8 cellular contexts compared by ENCODE assay signal in the genomic region with DNA sequence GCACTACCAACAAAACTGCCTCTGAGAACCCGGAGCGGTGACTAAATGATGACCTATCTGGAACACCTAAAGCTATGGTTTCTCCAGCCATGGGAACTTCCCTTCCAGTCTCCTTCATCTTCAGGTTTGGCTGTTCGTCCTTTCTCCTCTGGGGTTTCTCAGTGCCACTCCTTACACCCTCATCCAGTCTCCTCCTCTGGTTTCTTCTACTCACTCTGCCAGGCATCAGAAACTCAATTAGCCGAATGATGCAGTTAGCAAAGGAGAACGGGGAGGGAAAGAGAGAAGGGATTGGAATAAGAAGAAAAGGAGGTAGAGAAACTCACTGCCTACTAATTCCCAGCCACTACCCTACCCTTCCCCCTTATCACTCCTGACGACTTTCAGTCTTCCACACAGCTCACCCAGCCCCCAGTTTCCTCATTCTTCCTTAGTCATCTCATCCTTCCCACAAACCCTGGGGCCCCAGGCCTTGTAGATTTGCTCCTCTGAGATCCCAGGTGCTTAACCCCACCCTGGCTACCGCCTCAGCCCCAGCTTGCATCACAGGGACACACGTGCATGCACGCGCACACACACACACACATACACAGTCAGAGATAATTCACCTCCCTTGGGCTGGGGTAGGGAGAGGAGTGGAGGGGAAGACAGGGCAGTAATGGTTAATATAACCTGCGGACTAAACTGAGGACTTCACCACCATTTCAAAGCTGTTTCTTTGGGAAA. TPM values are rescaled to one million over a fixed set of nuclear protein-coding genes. Genes with fewer than 3 reads are reported as not detected.
A peak's percentile ranks its signal among the peaks of the same experiment; 100 is the strongest.
DNase-seq lines count a peak whose midpoint lies in the region; ATAC-seq, FAIRE-seq and TF ChIP-seq lines count a peak whose summit lies in the region.

No MANE protein-coding gene starts in this region.

- no peak overlapping the region for H3K4me3 ChIP-seq in CD8-positive, alpha-beta memory T cell (ENCODE audit: low read length)
- H3K4me3 ChIP-seq in Loucy (ENCODE audit: low read length, poor library complexity, severe bottlenecking) (peak overlapping the region; percentile 17), H1 (ENCODE audit: extremely low read depth in 1 of 4, insufficient read depth in 2 of 4, low read depth in 3 of 4, low read length in 4 of 4) (no peak overlapping the region; a peak in 1 of 8 replicates), muscle layer of colon (ENCODE audit: low read depth in 1 of 2, low read length in 2 of 2) (no peak overlapping the region)

- peak overlapping the region; percentile 93 for H2BK15ac ChIP-seq in H1 (ENCODE audit: low read length)

- no peaks in the 10 kb centered on the region for H3K23me2 ChIP-seq in H1 (ENCODE audit: low read depth, low read length)

- H4K20me1 ChIP-seq in Loucy (ENCODE audit: insufficient read depth, low read length, poor library complexity, severe bottlenecking) (no peaks in the 10 kb centered on the region), H1 (replicated peaks in 1 of 2; ENCODE audit: control insufficient read depth in 1 of 2, insufficient read depth in 2 of 2, low read length in 2 of 2) (no peaks in the 10 kb centered on the region)

- H3K79me2 ChIP-seq in Loucy (ENCODE audit: insufficient read depth, low read length) (no peaks in the 10 kb centered on the region), H1 (ENCODE audit: control insufficient read depth in 1 of 2, insufficient read depth in 2 of 2, low read length in 2 of 2) (peaks cover 0 to 79% of the 10 kb centered on the region in 2 experiments; a peak in 3 of 4 replicates)

- H2BK5ac ChIP-seq in H1 (ENCODE audit: low read depth, low read length), result peak overlapping the region; percentile 96

- peak overlapping the region; percentile 95; the same call in 1 of the 2 replicates for H3K18ac ChIP-seq in H1 (ENCODE audit: extremely low read depth, low read length)

- H2AK5ac ChIP-seq in H1 (ENCODE audit: low read depth, low read length), result peak overlapping the region; percentile 53; the same call in 1 of the 2 replicates

- H3K9me3 ChIP-seq in CD8-positive, alpha-beta memory T cell (ENCODE audit: low read length), result no peaks in the 10 kb centered on the region
- H3K9me3 ChIP-seq in Loucy (ENCODE audit: insufficient read depth, low read depth, low read length) (no peaks in the 10 kb centered on the region), H1 (ENCODE audit: insufficient read depth in 2 of 2, low read depth in 1 of 2, low read length in 1 of 2) (no peaks in the 10 kb centered on the region), muscle layer of colon (ENCODE audit: low read length) (no peaks in the 10 kb centered on the region)

- H3K27ac ChIP-seq in CD8-positive, alpha-beta memory T cell (ENCODE audit: low read depth, low read length), result peak overlapping the region; percentile 58
- H3K27ac ChIP-seq in H1 (ENCODE audit: low read depth, low read length) (no peak overlapping the region; the same call in none of the 2 replicates), muscle layer of colon (ENCODE audit: low read depth, low read length) (peak overlapping the region; percentile 85)

- peak overlapping the region; percentile 89 for H3K4ac ChIP-seq in H1 (replicated peaks; ENCODE audit: insufficient read length, low read depth, low read length)

- H3F3A ChIP-seq in Loucy (ENCODE audit: low read depth), result no peaks in the 10 kb centered on the region

- no peak for TF ChIP-seq RAD21 in H1 (IDR thresholded peaks at IDR 0.05 in 1 of 2, conservative IDR thresholded peaks at IDR 0.05 in 1 of 2; ENCODE audit: low read depth in 2 of 2, low read length in 2 of 2)

- no peak for DNase-seq in CD8-positive, alpha-beta memory T cell
- DNase-seq in H1 (ENCODE audit: low read depth in 1 of 2, low spot score in 2 of 2) (peak; percentile 53 to 54), NCI-H748 (lab: John Stamatoyannopoulos, UW; ENCODE audit: unreplicated experiment) (no peak)
- no peak for DNase-seq in naive thymus-derived CD8-positive, alpha-beta T cell

- peak overlapping the region; percentile 56 for H2BK120ac ChIP-seq in H1 (replicated peaks; ENCODE audit: low read depth, low read length)

- POLR2A ChIA-PET in CD8-positive, alpha-beta memory T cell (lab: Charles Lee), result no interaction called here
- POLR2A ChIA-PET in H1 (lab: Charles Lee; ENCODE audit: partially characterized antibody), result interaction anchor here (0.6 to 7.7 kb wide), 3 partner anchors 9 to 25 kb away, joined by 3 to 89 read pairs (median 3); partner anchors contain the start of genes FGD6 and VEZT
- POLR2A ChIA-PET in naive thymus-derived CD8-positive, alpha-beta T cell (lab: Charles Lee), result no interaction called here

- peak overlapping the region; percentile 74 for H4K5ac ChIP-seq in H1 (ENCODE audit: insufficient read length, low read depth, low read length)

- no peak overlapping the region for H2AFZ ChIP-seq in Loucy (ENCODE audit: low read length)
- no peak overlapping the region for H2AFZ ChIP-seq in H1 (ENCODE audit: low read length)

- peak overlapping the region; percentile 22 for H3K56ac ChIP-seq in H1 (replicated peaks; ENCODE audit: insufficient read length, low read depth, low read length)

- H4K91ac ChIP-seq in H1 (replicated peaks; ENCODE audit: insufficient read length, low read length), result peak overlapping the region; percentile 58

- CTCF ChIA-PET in CD8-positive, alpha-beta memory T cell (lab: Charles Lee), result interaction anchor here (1.8 kb wide), 1 partner anchor 13 kb away, joined by 6 read pairs; the partner anchor contains the start of genes FGD6 and VEZT
- CTCF ChIA-PET in H1 (lab: Charles Lee; ENCODE audit: partially characterized antibody), result interaction anchor here (1.0 to 1.8 kb wide), 4 partner anchors 10 to 87 kb away, joined by 4 to 6 read pairs (median 4); no protein-coding TSS in a partner anchor

- H3K27ac Mint-ChIP-seq in CD8-positive, alpha-beta memory T cell, result peak overlapping the region in 1 of 8 donors; percentile 72
- H3K27ac Mint-ChIP-seq in naive thymus-derived CD8-positive, alpha-beta T cell, result peak overlapping the region in 1 of 10 donors; percentile 6

- no peak for TF ChIP-seq POLR2A in H1 (IDR thresholded peaks at IDR 0.05; ENCODE audit: control extremely low read depth in 1 of 2, low read depth in 2 of 2, low read length in 2 of 2)

- no peaks in the 10 kb centered on the region for H3K9me3 Mint-ChIP-seq in CD8-positive, alpha-beta memory T cell
- no peaks in the 10 kb centered on the region for H3K9me3 Mint-ChIP-seq in naive thymus-derived CD8-positive, alpha-beta T cell

- no peak overlapping the region for H3K4me3 Mint-ChIP-seq in CD8-positive, alpha-beta memory T cell
- peak overlapping the region in 1 of 10 donors; percentile 46 for H3K4me3 Mint-ChIP-seq in naive thymus-derived CD8-positive, alpha-beta T cell

- TF ChIP-seq CTCF in Loucy (conservative IDR thresholded peaks at IDR 0.05; ENCODE audit: low read length), result no peak
- TF ChIP-seq CTCF in H1 (IDR thresholded peaks at IDR 0.05; ENCODE audit: control extremely low read depth in 1 of 3, insufficient read depth in 1 of 3, low read depth in 1 of 3, low read length in 3 of 3), result no peak

- peak overlapping the region; percentile 83 for H3K4me2 ChIP-seq in Loucy (ENCODE audit: low read depth, low read length, poor library complexity, severe bottlenecking)
- H3K4me2 ChIP-seq in H1 (ENCODE audit: insufficient read depth in 1 of 2, low read depth in 2 of 2, low read length in 2 of 2), result peak overlapping the region; percentile 35 to 69; a peak in 3 of 4 replicates

- TF ChIP-seq EP300 in H1 (IDR thresholded peaks at IDR 0.05; ENCODE audit: borderline replicate concordance in 1 of 2, low read depth in 2 of 2, low read length in 2 of 2), result no peak

- peaks cover 1 to 6% of the 10 kb centered on the region in 2 donors for H3K27me3 Mint-ChIP-seq in CD8-positive, alpha-beta memory T cell
- no peaks in the 10 kb centered on the region for H3K27me3 Mint-ChIP-seq in naive thymus-derived CD8-positive, alpha-beta T cell

- no peak overlapping the region for H3K14ac ChIP-seq in H1 (ENCODE audit: insufficient read length)

- no peaks in the 10 kb centered on the region for H3K36me3 ChIP-seq in CD8-positive, alpha-beta memory T cell (ENCODE audit: insufficient read depth, low read length)
- H3K36me3 ChIP-seq in Loucy (ENCODE audit: insufficient read depth, low read length) (no peaks in the 10 kb centered on the region), H1 (ENCODE audit: control insufficient read depth in 2 of 4, insufficient read depth in 4 of 4, low read length in 3 of 4) (no peaks in the 10 kb centered on the region; a peak in 1 of 8 replicates), muscle layer of colon (ENCODE audit: insufficient read depth, low read length) (peaks cover 7% of the 10 kb centered on the region)

- no peak for ATAC-seq in HG03108 (IDR thresholded peaks at IDR 0.05; ENCODE audit: unreplicated experiment)
- ATAC-seq in naive thymus-derived CD8-positive, alpha-beta T cell, result no peak
- no peak for ATAC-seq in GM21576 (IDR thresholded peaks at IDR 0.05; ENCODE audit: unreplicated experiment)

- peaks cover 4% of the 10 kb centered on the region for H3K4me1 ChIP-seq in CD8-positive, alpha-beta memory T cell (ENCODE audit: insufficient read depth, low read length)
- peaks cover 69% of the 10 kb centered on the region for H3K4me1 ChIP-seq in Loucy (ENCODE audit: insufficient read depth, low read length, poor library complexity, severe bottlenecking)
- H3K4me1 ChIP-seq in H1 (replicated peaks in 1 of 4; ENCODE audit: control insufficient read depth in 3 of 4, insufficient read depth in 4 of 4, low read length in 3 of 4), result peaks cover 2 to 40% (median 30%) of the 10 kb centered on the region in 4 experiments
- H3K4me1 ChIP-seq in muscle layer of colon (ENCODE audit: insufficient read depth, low read length), result peaks cover 58% of the 10 kb centered on the region

- no peaks in the 10 kb centered on the region for H3K27me3 ChIP-seq in CD8-positive, alpha-beta memory T cell (ENCODE audit: insufficient read depth, low read length, poor library complexity, severe bottlenecking)
- H3K27me3 ChIP-seq in Loucy (ENCODE audit: insufficient read depth, low read length, poor library complexity, severe bottlenecking), result no peaks in the 10 kb centered on the region
- no peaks in the 10 kb centered on the region for H3K27me3 ChIP-seq in H1 (replicated peaks in 1 of 4; ENCODE audit: control insufficient read depth in 3 of 4, extremely low read depth in 1 of 4, insufficient read depth in 3 of 4, low read length in 3 of 4)
- no peaks in the 10 kb centered on the region for H3K27me3 ChIP-seq in muscle layer of colon (ENCODE audit: control insufficient read depth in 1 of 2, insufficient read depth in 2 of 2, low read length in 2 of 2)

- peak overlapping the region; percentile 91 for H2BK20ac ChIP-seq in H1 (ENCODE audit: low read length)

- peak overlapping the region; percentile 96 for H2BK12ac ChIP-seq in H1 (ENCODE audit: low read depth, low read length)

- H3K79me1 ChIP-seq in H1 (ENCODE audit: low read depth, low read length), result no peaks in the 10 kb centered on the region; the same call in 1 of the 2 replicates

- H3K9ac ChIP-seq in Loucy (ENCODE audit: low read depth, low read length, poor library complexity, severe bottlenecking) (peak overlapping the region; percentile 37), H1 (replicated peaks in 1 of 4; ENCODE audit: extremely low read depth in 1 of 4, low read depth in 3 of 4, low read length in 3 of 4) (peak overlapping the region in 1 of 4 experiments; percentile 34; a peak in 1 of 7 replicates), muscle layer of colon (ENCODE audit: low read length) (no peak overlapping the region)

- no peak overlapping the region for H3K23ac ChIP-seq in H1 (ENCODE audit: insufficient read length)

- no peak for FAIRE-seq in H1 (lab: Jason Lieb, UNC)

- H3K4me1 Mint-ChIP-seq in CD8-positive, alpha-beta memory T cell, result no peaks in the 10 kb centered on the region
- H3K4me1 Mint-ChIP-seq in naive thymus-derived CD8-positive, alpha-beta T cell, result peaks cover 6 to 21% (median 13%) of the 10 kb centered on the region in 4 donors

- no peaks in the 10 kb centered on the region for H3K36me3 Mint-ChIP-seq in CD8-positive, alpha-beta memory T cell
- H3K36me3 Mint-ChIP-seq in naive thymus-derived CD8-positive, alpha-beta T cell, result no peaks in the 10 kb centered on the region

- H4K8ac ChIP-seq in H1 (ENCODE audit: extremely low read depth, insufficient read depth, low read length), result peak overlapping the region; percentile 87; the same call in 1 of the 2 replicates

- H3K9me2 ChIP-seq in Loucy (replicated peaks; ENCODE audit: low read depth, low read length), result no peaks in the 10 kb centered on the region

- 60% methylated on average over 11 of the region's 11 CpGs; no CpG with 5 or more reads in 1 of the 2 experiments for WGBS in H1 (ENCODE audit: extremely low coverage in 1 of 2, insufficient coverage in 1 of 2, insufficient read length in 1 of 2, insufficient replicate concordance in 2 of 2, low coverage in 1 of 2, low lambda C conversion rate in 2 of 2, missing lambda C conversion rate in 1 of 2), 2 experiments

RNA-seq across cellular contexts. Expression of gene FGD6, which starts 13.0 kb away (rescaled TPM):
- total RNA-seq in CD8-positive, alpha-beta memory T cell, result under 1 TPM; 0.75 to 0.92 TPM
- polyA plus RNA-seq in CD8-positive, alpha-beta memory T cell, result 0.36 TPM
- total RNA-seq in H1 (2021; fragmentation: NEBNext Ultra II Directional; extraction: Animal tissue kit (Norgen Biotek cat#: 25700)), result 22.4 and 24.3 TPM in 2 replicates
- 5.8 and 12.2 TPM in 2 replicates for polyA plus RNA-seq in H1 (2011; rRNA removed)
- 8.6 TPM for polyA plus RNA-seq in H1 (2011; cell fraction: cytosol; rRNA removed)
- 5.5 TPM for polyA plus RNA-seq in H1 (2011; cell fraction: nucleus; rRNA removed)
- polyA plus RNA-seq in H1 (2012, experiment 1 of 2), result 7.4 to 12.5 TPM (median 9.1 TPM) in 4 replicates
- polyA plus RNA-seq in H1 (2012, experiment 2 of 2), result 0.49 TPM
- polyA plus RNA-seq in H1 (2013, experiment 1 of 2), result 11.1 TPM
- polyA plus RNA-seq in H1 (2013, experiment 2 of 2), result 11.6 TPM
- 18.2 and 35.8 TPM in 2 replicates for polyA minus RNA-seq in H1 (2011; rRNA and poly(A)+ RNA removed)
- polyA minus RNA-seq in H1 (2011; cell fraction: cytosol; rRNA and poly(A)+ RNA removed), result 19.5 TPM
- polyA minus RNA-seq in H1 (2011; cell fraction: nucleus; rRNA and poly(A)+ RNA removed), result 65.5 TPM
- under 1 TPM; 0.78 to 0.99 TPM for total RNA-seq in naive thymus-derived CD8-positive, alpha-beta T cell
- under 1 TPM in 2 of 3 donors, not detected in 1; 0.04 to 0.16 TPM for polyA plus RNA-seq in naive thymus-derived CD8-positive, alpha-beta T cell

RNA-seq across cellular contexts. Expression of gene VEZT, which starts 13.3 kb away (rescaled TPM):
- total RNA-seq in CD8-positive, alpha-beta memory T cell, result 10 to 100 TPM; 46.8 to 53.6 TPM
- 25.7 TPM for polyA plus RNA-seq in CD8-positive, alpha-beta memory T cell
- 51.1 and 56.1 TPM in 2 replicates for total RNA-seq in H1 (2021; fragmentation: NEBNext Ultra II Directional; extraction: Animal tissue kit (Norgen Biotek cat#: 25700))
- polyA plus RNA-seq in H1 (2011; rRNA removed), result 24.3 and 44.0 TPM in 2 replicates
- polyA plus RNA-seq in H1 (2011; cell fraction: cytosol; rRNA removed), result 39.9 TPM
- 29.6 TPM for polyA plus RNA-seq in H1 (2011; cell fraction: nucleus; rRNA removed)
- 31.2 to 44.3 TPM (median 35.2 TPM) in 4 replicates for polyA plus RNA-seq in H1 (2012, experiment 1 of 2)
- 2.4 TPM for polyA plus RNA-seq in H1 (2012, experiment 2 of 2)
- polyA plus RNA-seq in H1 (2013, experiment 1 of 2), result 53.0 TPM
- polyA plus RNA-seq in H1 (2013, experiment 2 of 2), result 65.2 TPM
- 93.7 and 111 TPM in 2 replicates for polyA minus RNA-seq in H1 (2011; rRNA and poly(A)+ RNA removed)
- polyA minus RNA-seq in H1 (2011; cell fraction: cytosol; rRNA and poly(A)+ RNA removed), result 41.8 TPM
- polyA minus RNA-seq in H1 (2011; cell fraction: nucleus; rRNA and poly(A)+ RNA removed), result 129 TPM
- 10 to 100 TPM; 44.8 TPM for total RNA-seq in naive thymus-derived CD8-positive, alpha-beta T cell
- 10 to 100 TPM; 17.4 to 22.7 (median 19.4) TPM for polyA plus RNA-seq in naive thymus-derived CD8-positive, alpha-beta T cell

Comparison
In these comparisons a context has a peak if more than half of its experiments do, and no peak if none do; other contexts are left out.
1. DNase-seq: peak in H1 (2 of 2); none in CD8-positive, alpha-beta memory T cell (0 of 5), naive thymus-derived CD8-positive, alpha-beta T cell (0 of 10) and NCI-H748 (single experiment).
2. RNA of gene FGD6, which starts 13.0 kb away (total RNA-seq): 22.4 to 24.3 TPM in H1; 0.78 to 0.99 TPM in naive thymus-derived CD8-positive, alpha-beta T cell and 0.75 to 0.92 TPM in CD8-positive, alpha-beta memory T cell; every median in the first group is over 10 times any median in the second.